In genomic region chr16:24753437-24753836, GRCh38 we compare ENCODE assay signal across 13 cellular contexts. TPM values are rescaled to one million over a fixed set of nuclear protein-coding genes. Genes with fewer than 3 reads are reported as not detected.
DNase-seq lines count a peak whose midpoint lies in the region; ATAC-seq and TF ChIP-seq lines count a peak whose summit lies in the region.
"Had no signal": no experiment of that assay in that cellular context is flagged by ENCODE, and none has a peak within 500 bp of the region (broad histone marks: within the 10 kb centered on the region; RNA-seq: fewer than 3 reads in every experiment).

No MANE protein-coding gene starts in this region.

- no peaks in the 10 kb centered on the region for H3K27me3 ChIP-seq in CD4-positive, alpha-beta T cell (ENCODE audit: control insufficient read depth, insufficient read depth, low read length)
- H3K27me3 ChIP-seq in foreskin keratinocyte: no peaks in the 10 kb centered on the region
- H3K27me3 ChIP-seq: BLaER1 treated with 17β-estradiol and CSF1 and Interleukin-3, amounts not matched to agents 10 nM and 100 nM; MG63 had no signal

- TF ChIP-seq CTCF in CD4-positive, alpha-beta T cell (IDR thresholded peaks at IDR 0.05): no peak
- TF ChIP-seq CTCF in foreskin keratinocyte (conservative IDR thresholded peaks at IDR 0.05) (no peak), foreskin fibroblast (IDR thresholded peaks at IDR 0.05; ENCODE audit: low read depth, low read length) (no peak)

- H3K27ac ChIP-seq in CD4-positive, alpha-beta T cell (ENCODE audit: low read depth, low read length): no peak overlapping the region
- no peak overlapping the region for H3K27ac ChIP-seq in foreskin keratinocyte
- H3K27ac ChIP-seq: BLaER1 treated with 17β-estradiol and CSF1 and Interleukin-3, amounts not matched to agents 10 nM and 100 nM had no signal

- CTCF ChIA-PET in CD4-positive, alpha-beta T cell (lab: Charles Lee): interaction anchor here (1.4 kb wide), 1 partner anchor 22 kb away, joined by 5 read pairs; no protein-coding TSS in a partner anchor

- DNase-seq in CD4-positive, alpha-beta T cell: no peak
- DNase-seq in ELR (ENCODE audit: low read depth) (peak; percentile 40), foreskin keratinocyte (no peak), hypothalamus (lab: John Stamatoyannopoulos, UW) (no peak), foreskin fibroblast (no peak), SW 1271 (lab: John Stamatoyannopoulos, UW) (no peak)
- DNase-seq in activated CD4-positive, alpha-beta T cell treated with anti-CD3 and anti-CD28 coated beads, Interleukin-2, amount 50 U/mL, for 4 hours: peak; percentile 21 to 28
- DNase-seq: activated CD4-positive, CD25-positive, alpha-beta regulatory T cell treated with anti-CD3 and anti-CD28 coated beads, Interleukin-2, amount 50 U/mL, for 72 hours; MG63 had no signal

- H3K4me3 ChIP-seq in foreskin fibroblast (ENCODE audit: low read depth in 1 of 2, low read length in 2 of 2): no peak overlapping the region
- H3K4me3 ChIP-seq: BLaER1 treated with 17β-estradiol and CSF1 and Interleukin-3, amounts not matched to agents 10 nM and 100 nM; MG63 had no signal

- H3K4me1 Mint-ChIP-seq in CD4-positive, alpha-beta T cell (ENCODE audit: low read depth): peaks cover 69% of the 10 kb centered on the region

- H3K4me3 Mint-ChIP-seq in CD4-positive, alpha-beta T cell: no peak overlapping the region

- no peaks in the 10 kb centered on the region for H3K27me3 Mint-ChIP-seq in CD4-positive, alpha-beta T cell

- peaks cover 27% of the 10 kb centered on the region for H3K36me3 Mint-ChIP-seq in CD4-positive, alpha-beta T cell (ENCODE audit: low read depth)

- no peaks in the 10 kb centered on the region for H3K9me3 Mint-ChIP-seq in CD4-positive, alpha-beta T cell

- POLR2A ChIA-PET in CD4-positive, alpha-beta T cell (lab: Charles Lee): no interaction called here

- peak; percentile 26 for ATAC-seq in CD4-positive, alpha-beta T cell (ENCODE audit: poor library complexity)
- ATAC-seq in foreskin keratinocyte (peak; percentile 91), HG03196 (IDR thresholded peaks at IDR 0.05; ENCODE audit: unreplicated experiment) (no peak)
- ATAC-seq: left lobe of liver, Panc1 had no signal

- no peaks in the 10 kb centered on the region for H3K9me3 ChIP-seq in CD4-positive, alpha-beta T cell (ENCODE audit: control insufficient read depth, low read length)
- H3K9me3 ChIP-seq: BLaER1 treated with 17β-estradiol and CSF1 and Interleukin-3, amounts not matched to agents 10 nM and 100 nM; MG63 had no signal

- intact Hi-C loops in CD4-positive, alpha-beta T cell (cut with DNase I, micrococcal nuclease): no loop called here

- peak overlapping the region; percentile 3 for H3K27ac Mint-ChIP-seq in CD4-positive, alpha-beta T cell

- H3K4me1 ChIP-seq in foreskin keratinocyte: peaks cover 13% of the 10 kb centered on the region

RNA-seq across cellular contexts. Expression of gene TNRC6A, which starts 24.0 kb away (rescaled TPM):
- total RNA-seq in CD4-positive, alpha-beta T cell: 10 to 100 TPM; 70.4 to 74.6 TPM
- total RNA-seq in foreskin keratinocyte: 34.9 and 35.7 TPM in 2 replicates
- 3.9 and 4.9 TPM in 2 replicates for polyA plus RNA-seq in foreskin keratinocyte

Comparison
In these comparisons a context has a peak if more than half of its experiments do, and no peak if none do; other contexts are left out.
1. DNase-seq: peak in ELR (single experiment) and activated CD4-positive, alpha-beta T cell treated with anti-CD3 and anti-CD28 coated beads, Interleukin-2, amount 50 U/mL, for 4 hours (2 of 2); none in CD4-positive, alpha-beta T cell (0 of 10), foreskin keratinocyte (0 of 2), hypothalamus (0 of 51), foreskin fibroblast (0 of 2) and SW 1271 (0 of 2).